ENCODE assay signal across 1 cellular context in genomic region chr11:68353118-68353517, GRCh38.
TF ChIP-seq lines count a peak whose summit lies in the region.

No MANE protein-coding gene starts in this region.

TF ChIP-seq in GM23338, 12 proteins besides CTCF, POLR2A, EP300 and RAD21 (continued from another document):
- TF ChIP-seq JUNB (IDR thresholded peaks at IDR 0.05; ENCODE audit: unreplicated experiment) (no peak), ZNF462 (CRISPR knock-in tag; IDR thresholded peaks at IDR 0.05) (no peak), NANOG (IDR thresholded peaks at IDR 0.05; ENCODE audit: borderline replicate concordance) (no peak), POLR2AphosphoS5 (IDR thresholded peaks at IDR 0.05; ENCODE audit: low read depth) (no peak), EZH2phosphoT487 (IDR thresholded peaks at IDR 0.05; ENCODE audit: unreplicated experiment) (no peak), STAT1 (IDR thresholded peaks at IDR 0.05; ENCODE audit: unreplicated experiment) (no peak), ZNF114 (CRISPR knock-in tag; IDR thresholded peaks at IDR 0.05) (no peak), EZH2 (IDR thresholded peaks at IDR 0.05; ENCODE audit: low read depth, unreplicated experiment) (no peak), CREB1 (CRISPR knock-in tag; IDR thresholded peaks at IDR 0.05; ENCODE audit: low read depth) (no peak)
- TF ChIP-seq, protein P1, sequence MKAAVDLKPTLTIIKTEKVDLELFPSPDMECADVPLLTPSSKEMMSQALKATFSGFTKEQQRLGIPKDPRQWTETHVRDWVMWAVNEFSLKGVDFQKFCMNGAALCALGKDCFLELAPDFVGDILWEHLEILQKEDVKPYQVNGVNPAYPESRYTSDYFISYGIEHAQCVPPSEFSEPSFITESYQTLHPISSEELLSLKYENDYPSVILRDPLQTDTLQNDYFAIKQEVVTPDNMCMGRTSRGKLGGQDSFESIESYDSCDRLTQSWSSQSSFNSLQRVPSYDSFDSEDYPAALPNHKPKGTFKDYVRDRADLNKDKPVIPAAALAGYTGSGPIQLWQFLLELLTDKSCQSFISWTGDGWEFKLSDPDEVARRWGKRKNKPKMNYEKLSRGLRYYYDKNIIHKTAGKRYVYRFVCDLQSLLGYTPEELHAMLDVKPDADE (IDR thresholded peaks at IDR 0.05): no peak
